Comparison of ENCODE assay signal across 8 cellular contexts in the genomic region with DNA sequence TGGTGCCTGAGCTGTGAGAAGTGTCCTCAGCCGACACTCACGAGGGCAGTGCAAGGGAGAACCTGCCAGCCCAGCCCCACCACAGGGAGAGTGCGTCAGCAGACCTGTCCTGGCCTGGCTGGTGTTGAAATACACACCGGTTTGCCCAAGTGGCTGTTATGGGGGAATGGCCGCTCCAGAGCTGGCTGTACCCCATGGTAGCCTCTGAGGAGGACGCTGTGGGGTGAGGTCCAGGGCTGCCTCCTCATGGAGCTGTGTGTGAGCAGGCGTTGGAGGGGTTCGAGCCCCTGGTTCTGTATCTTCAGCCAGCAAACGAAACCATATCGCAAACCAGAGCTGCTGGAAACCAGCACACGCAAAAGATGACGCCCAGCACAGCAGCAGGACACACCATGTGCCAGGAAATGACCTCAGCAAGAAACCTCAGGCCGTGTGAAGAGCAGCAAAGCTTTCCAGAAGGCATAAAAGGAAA. TPM values are rescaled to one million over a fixed set of nuclear protein-coding genes. Genes with fewer than 3 reads are reported as not detected.
A peak's percentile ranks its signal among the peaks of the same experiment; 100 is the strongest.
DNase-seq lines count a peak whose midpoint lies in the region; ATAC-seq and TF ChIP-seq lines count a peak whose summit lies in the region.

No MANE protein-coding gene starts in this region.

- no peak for TF ChIP-seq CTCF in AG09319 (IDR thresholded peaks at IDR 0.05; ENCODE audit: low read depth, low read length)

- no peak overlapping the region for H3K4me3 ChIP-seq in SK-N-MC

- peaks cover 0 to 11% (median 0%) of the 10 kb centered on the region in 3 donors for H3K36me3 Mint-ChIP-seq in naive thymus-derived CD8-positive, alpha-beta T cell

- POLR2A ChIA-PET in naive thymus-derived CD8-positive, alpha-beta T cell (lab: Charles Lee): no interaction called here

- no peaks in the 10 kb centered on the region for H3K9me3 Mint-ChIP-seq in naive thymus-derived CD8-positive, alpha-beta T cell

- peak overlapping the region; percentile 98; the same call in 1 of the 2 replicates for H3K27ac ChIP-seq in SK-N-MC

- H3K27me3 Mint-ChIP-seq in naive thymus-derived CD8-positive, alpha-beta T cell: no peaks in the 10 kb centered on the region

- peak; percentile 50 to 79 for ATAC-seq in naive thymus-derived CD8-positive, alpha-beta T cell

- H3K36me3 ChIP-seq in SK-N-MC (ENCODE audit: insufficient read depth, low read length): no peaks in the 10 kb centered on the region; the same call in 1 of the 2 replicates

- peaks cover 0 to 10% (median 5%) of the 10 kb centered on the region in 4 donors for H3K4me1 Mint-ChIP-seq in naive thymus-derived CD8-positive, alpha-beta T cell

- H3K4me3 Mint-ChIP-seq in naive thymus-derived CD8-positive, alpha-beta T cell: no peak overlapping the region

- H3K9me3 ChIP-seq in SK-N-MC (ENCODE audit: low read depth, low read length): no peaks in the 10 kb centered on the region

- peak; percentile 47 for DNase-seq in AG09319 (ENCODE audit: extremely low read depth, low read depth)
- DNase-seq in SK-N-MC (ENCODE audit: low read depth, low spot score): no peak
- DNase-seq in epidermal melanocyte (ENCODE audit: insufficient read length, low spot score): peak; percentile 48
- DNase-seq in naive thymus-derived CD8-positive, alpha-beta T cell: peak in 1 of 10 donors; percentile 32
- DNase-seq in NCI-H187 treated with DMSO at 0.1 percent for 48 hours (lab: John Stamatoyannopoulos, UW): no peak
- DNase-seq in activated CD4-positive, alpha-beta T cell treated with anti-CD3 and anti-CD28 coated beads for 4 hours: no peak
- DNase-seq in NCI-H524 treated with DMSO at 0.1 percent for 48 hours (lab: John Stamatoyannopoulos, UW): no peak
- DNase-seq in activated T-cell treated with anti-CD3 and anti-CD28 coated beads for 4 hours: no peak

- H3K9ac ChIP-seq in SK-N-MC (ENCODE audit: insufficient read length): no peak overlapping the region

- peak overlapping the region in 6 of 10 donors; percentile 25 to 83 (median 48) for H3K27ac Mint-ChIP-seq in naive thymus-derived CD8-positive, alpha-beta T cell

RNA-seq across cellular contexts. Expression of a gene that starts 9.3 kb away (rescaled TPM):
- total RNA-seq in naive thymus-derived CD8-positive, alpha-beta T cell: 1 to 10 TPM; 1.3 to 1.6 TPM
- under 1 TPM; 0.15 to 0.43 (median 0.28) TPM for polyA plus RNA-seq in naive thymus-derived CD8-positive, alpha-beta T cell

Comparison
In these comparisons a context has a peak if more than half of its experiments do, and no peak if none do; other contexts are left out.
1. DNase-seq: peak in AG09319 (single experiment) and epidermal melanocyte (single experiment); none in SK-N-MC (single experiment), NCI-H187 treated with DMSO at 0.1 percent for 48 hours (single experiment), activated CD4-positive, alpha-beta T cell treated with anti-CD3 and anti-CD28 coated beads for 4 hours (0 of 2), NCI-H524 treated with DMSO at 0.1 percent for 48 hours (single experiment) and activated T-cell treated with anti-CD3 and anti-CD28 coated beads for 4 hours (single experiment).